In genomic region chr7:193538-194256, GRCh38 we compare ENCODE assay signal across 1 cellular context.
TF ChIP-seq lines count a peak whose summit lies in the region.

No MANE protein-coding gene starts in this region.

TF ChIP-seq in HepG2, 621 proteins besides CTCF, POLR2A, EP300 and RAD21 (continued from another document and continues in another):
- TF ChIP-seq CERS6 (CRISPR knock-in tag; IDR thresholded peaks at IDR 0.05) (no peak), UBTF (CRISPR knock-in tag; IDR thresholded peaks at IDR 0.05) (no peak; the same call in 1 of the 2 replicates), CHD4 (IDR thresholded peaks at IDR 0.05; ENCODE audit: borderline replicate concordance, low read length) (no peak), GABPB1 (CRISPR knock-in tag; IDR thresholded peaks at IDR 0.05) (no peak; the same call in 1 of the 2 replicates), ZFAT (CRISPR knock-in tag; conservative IDR thresholded peaks at IDR 0.05) (no peak), RBAK (CRISPR knock-in tag; IDR thresholded peaks at IDR 0.05) (no peak), NFE2L1 (CRISPR knock-in tag; IDR thresholded peaks at IDR 0.05; ENCODE audit: borderline replicate concordance) (no peak), MZF1 (CRISPR knock-in tag; IDR thresholded peaks at IDR 0.05; ENCODE audit: borderline replicate concordance) (no peak), ZFP36L2 (CRISPR knock-in tag; IDR thresholded peaks at IDR 0.05) (no peak), HOXA3 (CRISPR knock-in tag; IDR thresholded peaks at IDR 0.05) (no peak), ZBTB14 (CRISPR knock-in tag; IDR thresholded peaks at IDR 0.05) (no peak), SRY (CRISPR knock-in tag; IDR thresholded peaks at IDR 0.05) (0 out of 2 replicates have a peak, but pooled peaks have one; percentile 15), ZNF547 (CRISPR knock-in tag; IDR thresholded peaks at IDR 0.05) (no peak), PLSCR1 (CRISPR knock-in tag; IDR thresholded peaks at IDR 0.05; ENCODE audit: borderline replicate concordance) (no peak), PATZ1 (CRISPR knock-in tag; IDR thresholded peaks at IDR 0.05) (peak; percentile 28; the same call in 1 of the 2 replicates), ZNF335 (CRISPR knock-in tag; IDR thresholded peaks at IDR 0.05) (no peak), SRSF9 (IDR thresholded peaks at IDR 0.05; ENCODE audit: borderline replicate concordance, insufficient read depth, low read depth, low read length, poor library complexity, severe bottlenecking) (no peak), ZBTB43 (CRISPR knock-in tag; conservative IDR thresholded peaks at IDR 0.05) (no peak), ARNT (IDR thresholded peaks at IDR 0.05) (no peak), RARA (CRISPR knock-in tag; IDR thresholded peaks at IDR 0.05) (no peak), DR1 (CRISPR knock-in tag; IDR thresholded peaks at IDR 0.05) (no peak), CCDC6 (CRISPR knock-in tag; IDR thresholded peaks at IDR 0.05) (no peak), HDAC6 (IDR thresholded peaks at IDR 0.05; ENCODE audit: low read depth, low read length) (no peak), ZNF225 (CRISPR knock-in tag; IDR thresholded peaks at IDR 0.05) (no peak), DMAP1 (CRISPR knock-in tag; IDR thresholded peaks at IDR 0.05) (no peak; the same call in 1 of the 2 replicates), ZBTB2 (CRISPR knock-in tag; IDR thresholded peaks at IDR 0.05; ENCODE audit: low read depth) (no peak), PBX3 (CRISPR knock-in tag; IDR thresholded peaks at IDR 0.05; ENCODE audit: borderline replicate concordance) (no peak), ZBTB46 (CRISPR knock-in tag; IDR thresholded peaks at IDR 0.05; ENCODE audit: borderline replicate concordance) (no peak), MYC (CRISPR knock-in tag; IDR thresholded peaks at IDR 0.05; ENCODE audit: borderline replicate concordance) (peak; percentile 15; the same call in 1 of the 2 replicates), SALL1 (CRISPR knock-in tag; IDR thresholded peaks at IDR 0.05) (no peak), ZNF782 (CRISPR knock-in tag; IDR thresholded peaks at IDR 0.05; ENCODE audit: borderline replicate concordance) (no peak), ZNF546 (CRISPR knock-in tag; conservative IDR thresholded peaks at IDR 0.05) (no peak), ARID4A (CRISPR knock-in tag; IDR thresholded peaks at IDR 0.05; ENCODE audit: borderline replicate concordance) (no peak), DBP (CRISPR knock-in tag; IDR thresholded peaks at IDR 0.05; ENCODE audit: not compliant biosample characterization) (no peak), DMTF1 (CRISPR knock-in tag; IDR thresholded peaks at IDR 0.05) (no peak), ZNF143 (CRISPR knock-in tag; IDR thresholded peaks at IDR 0.05) (no peak)
